In genomic region chr1:109927908-109928307, GRCh38 we compare ENCODE assay signal across 1 cellular context.
TF ChIP-seq lines count a peak whose summit lies in the region.

No MANE protein-coding gene starts in this region.

TF ChIP-seq in SK-N-SH, 30 proteins besides CTCF, POLR2A, EP300 and RAD21 (continued from another document):
- TF ChIP-seq, protein P1, sequence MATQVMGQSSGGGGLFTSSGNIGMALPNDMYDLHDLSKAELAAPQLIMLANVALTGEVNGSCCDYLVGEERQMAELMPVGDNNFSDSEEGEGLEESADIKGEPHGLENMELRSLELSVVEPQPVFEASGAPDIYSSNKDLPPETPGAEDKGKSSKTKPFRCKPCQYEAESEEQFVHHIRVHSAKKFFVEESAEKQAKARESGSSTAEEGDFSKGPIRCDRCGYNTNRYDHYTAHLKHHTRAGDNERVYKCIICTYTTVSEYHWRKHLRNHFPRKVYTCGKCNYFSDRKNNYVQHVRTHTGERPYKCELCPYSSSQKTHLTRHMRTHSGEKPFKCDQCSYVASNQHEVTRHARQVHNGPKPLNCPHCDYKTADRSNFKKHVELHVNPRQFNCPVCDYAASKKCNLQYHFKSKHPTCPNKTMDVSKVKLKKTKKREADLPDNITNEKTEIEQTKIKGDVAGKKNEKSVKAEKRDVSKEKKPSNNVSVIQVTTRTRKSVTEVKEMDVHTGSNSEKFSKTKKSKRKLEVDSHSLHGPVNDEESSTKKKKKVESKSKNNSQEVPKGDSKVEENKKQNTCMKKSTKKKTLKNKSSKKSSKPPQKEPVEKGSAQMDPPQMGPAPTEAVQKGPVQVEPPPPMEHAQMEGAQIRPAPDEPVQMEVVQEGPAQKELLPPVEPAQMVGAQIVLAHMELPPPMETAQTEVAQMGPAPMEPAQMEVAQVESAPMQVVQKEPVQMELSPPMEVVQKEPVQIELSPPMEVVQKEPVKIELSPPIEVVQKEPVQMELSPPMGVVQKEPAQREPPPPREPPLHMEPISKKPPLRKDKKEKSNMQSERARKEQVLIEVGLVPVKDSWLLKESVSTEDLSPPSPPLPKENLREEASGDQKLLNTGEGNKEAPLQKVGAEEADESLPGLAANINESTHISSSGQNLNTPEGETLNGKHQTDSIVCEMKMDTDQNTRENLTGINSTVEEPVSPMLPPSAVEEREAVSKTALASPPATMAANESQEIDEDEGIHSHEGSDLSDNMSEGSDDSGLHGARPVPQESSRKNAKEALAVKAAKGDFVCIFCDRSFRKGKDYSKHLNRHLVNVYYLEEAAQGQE (IDR thresholded peaks at IDR 0.05; ENCODE audit: low read depth, low read length) = no peak
- TF ChIP-seq POLR2AphosphoS5 (IDR thresholded peaks at IDR 0.05; ENCODE audit: low read depth, low read length) = no peak
